ENCODE assay signal across 2 cellular contexts in the genomic region with DNA sequence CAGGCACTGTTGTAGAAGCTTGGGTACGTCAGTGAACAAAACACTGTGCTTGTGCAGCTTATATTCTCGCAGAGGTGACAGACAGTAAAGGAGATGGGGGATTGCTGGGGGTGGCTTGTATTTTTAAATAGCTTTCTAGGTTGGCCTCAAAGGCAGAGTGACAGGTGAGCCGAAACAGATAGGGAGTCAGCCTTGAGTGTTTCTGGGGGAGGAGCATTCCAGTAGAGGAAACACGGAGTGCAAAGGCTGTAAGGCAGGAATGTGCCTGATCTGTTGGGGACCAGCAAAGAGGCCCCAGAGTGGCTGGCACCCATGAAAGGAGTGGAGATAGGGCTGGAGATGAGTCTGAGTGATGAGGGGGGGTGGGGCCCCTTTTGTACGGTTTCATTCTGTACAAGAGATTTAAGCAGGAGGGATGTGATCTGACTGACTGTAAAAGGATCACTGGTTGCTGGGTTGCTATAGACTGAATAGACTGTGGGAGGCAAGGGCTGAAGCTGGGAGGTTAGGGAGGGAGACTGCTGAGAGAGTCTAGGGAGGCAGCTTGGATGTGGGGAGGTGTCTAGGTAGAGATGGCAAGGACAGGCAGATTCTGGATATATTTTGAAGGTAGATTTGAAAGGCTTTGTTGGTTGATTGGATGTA.
TF ChIP-seq lines count a peak whose summit lies in the region.

No MANE protein-coding gene starts in this region.

TF ChIP-seq in HEK293, 187 proteins besides CTCF, POLR2A, EP300 and RAD21 (continued from another document):
- peak; percentile 48 for TF ChIP-seq GLIS1 (tag by site-specific recombination; IDR thresholded peaks at IDR 0.05)
- no peak for TF ChIP-seq ZNF24 (tag by site-specific recombination; IDR thresholded peaks at IDR 0.05)
- no peak for TF ChIP-seq GLIS2 (tag by site-specific recombination; IDR thresholded peaks at IDR 0.05)
- no peak for TF ChIP-seq HOXC10 (CRISPR knock-in tag; IDR thresholded peaks at IDR 0.05)
- TF ChIP-seq ZNF221 (tag by site-specific recombination; IDR thresholded peaks at IDR 0.05; ENCODE audit: borderline replicate concordance) = no peak
- peak; percentile 86 for TF ChIP-seq WT1 (tag by site-specific recombination; IDR thresholded peaks at IDR 0.05)
TF ChIP-seq in HEK293: peak in this region for 3.

TF ChIP-seq in GM12878, 131 proteins besides CTCF, POLR2A, EP300 and RAD21 (continued from another document):
- TF ChIP-seq, protein P1, sequence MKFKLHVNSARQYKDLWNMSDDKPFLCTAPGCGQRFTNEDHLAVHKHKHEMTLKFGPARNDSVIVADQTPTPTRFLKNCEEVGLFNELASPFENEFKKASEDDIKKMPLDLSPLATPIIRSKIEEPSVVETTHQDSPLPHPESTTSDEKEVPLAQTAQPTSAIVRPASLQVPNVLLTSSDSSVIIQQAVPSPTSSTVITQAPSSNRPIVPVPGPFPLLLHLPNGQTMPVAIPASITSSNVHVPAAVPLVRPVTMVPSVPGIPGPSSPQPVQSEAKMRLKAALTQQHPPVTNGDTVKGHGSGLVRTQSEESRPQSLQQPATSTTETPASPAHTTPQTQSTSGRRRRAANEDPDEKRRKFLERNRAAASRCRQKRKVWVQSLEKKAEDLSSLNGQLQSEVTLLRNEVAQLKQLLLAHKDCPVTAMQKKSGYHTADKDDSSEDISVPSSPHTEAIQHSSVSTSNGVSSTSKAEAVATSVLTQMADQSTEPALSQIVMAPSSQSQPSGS (IDR thresholded peaks at IDR 0.05; ENCODE audit: low read length) = no peak
